8 cellular contexts compared by ENCODE assay signal in genomic region chr21:31335957-31336738, GRCh38. TPM values are rescaled to one million over a fixed set of nuclear protein-coding genes. Genes with fewer than 3 reads are reported as not detected.
DNase-seq lines count a peak whose midpoint lies in the region; ATAC-seq and TF ChIP-seq lines count a peak whose summit lies in the region.

No MANE protein-coding gene starts in this region.

- DNase-seq in activated T-cell treated with anti-CD3 and anti-CD28 coated beads for 24 hours (ENCODE audit: low read depth) (peak; percentile 36), SJSA1 (ENCODE audit: low read depth in 1 of 2, low spot score in 2 of 2) (peak; percentile 77 to 78), fibroblast of pulmonary artery (ENCODE audit: low read depth) (peak; percentile 84), NCI-H146 treated with DMSO at 0.1 percent for 48 hours (lab: John Stamatoyannopoulos, UW; ENCODE audit: unreplicated experiment) (no peak), HT-29 (ENCODE audit: low spot score) (no peak), NCI-H82 (lab: John Stamatoyannopoulos, UW) (no peak)
- DNase-seq in activated T-cell treated with anti-CD3 and anti-CD28 coated beads, Interleukin-2, amount 50 U/mL, for 1 hour, result no peak
- no peak for DNase-seq in stimulated activated effector memory CD8-positive, alpha-beta T cell treated with anti-CD3 and anti-CD28 coated beads, Interleukin-12 subunit alpha, Interleukin-12 subunit beta, amount 100 ng/mL, for 72 hours (ENCODE audit: low spot score in 2 of 2)

- H3K4me1 Mint-ChIP-seq in stimulated activated effector memory CD8-positive, alpha-beta T cell treated with anti-CD3 and anti-CD28 coated beads, Interleukin-12 subunit alpha, Interleukin-12 subunit beta, amount 100 ng/mL, for 72 hours, result peaks cover 46% of the 10 kb centered on the region

- no peak overlapping the region for H3K4me3 ChIP-seq in SJSA1
- H3K4me3 ChIP-seq in fibroblast of pulmonary artery (replicated peaks; ENCODE audit: low read depth, low read length), result no peak overlapping the region

- TF ChIP-seq CTCF in fibroblast of pulmonary artery (IDR thresholded peaks at IDR 0.05; ENCODE audit: low read length, missing control alignments), result no peak

- H3K27ac ChIP-seq in SJSA1, result no peak overlapping the region

- no peaks in the 10 kb centered on the region for H3K36me3 ChIP-seq in SJSA1

- no peaks in the 10 kb centered on the region for H3K9me3 ChIP-seq in SJSA1 (replicated peaks)

- H3K27ac Mint-ChIP-seq in stimulated activated effector memory CD8-positive, alpha-beta T cell treated with anti-CD3 and anti-CD28 coated beads, Interleukin-12 subunit alpha, Interleukin-12 subunit beta, amount 100 ng/mL, for 72 hours, result no peak overlapping the region

- H3K27me3 ChIP-seq in SJSA1 (replicated peaks), result no peaks in the 10 kb centered on the region

- ATAC-seq in stimulated activated effector memory CD8-positive, alpha-beta T cell treated with anti-CD3 and anti-CD28 coated beads, Interleukin-12 subunit alpha, Interleukin-12 subunit beta, amount 100 ng/mL, for 72 hours, result peak; percentile 89

- H3K36me3 Mint-ChIP-seq in stimulated activated effector memory CD8-positive, alpha-beta T cell treated with anti-CD3 and anti-CD28 coated beads, Interleukin-12 subunit alpha, Interleukin-12 subunit beta, amount 100 ng/mL, for 72 hours, result peaks cover 14% of the 10 kb centered on the region

- H3K4me1 ChIP-seq in SJSA1 (replicated peaks), result peaks cover 32% of the 10 kb centered on the region

- peak overlapping the region; percentile 19 for H3K4me3 Mint-ChIP-seq in stimulated activated effector memory CD8-positive, alpha-beta T cell treated with anti-CD3 and anti-CD28 coated beads, Interleukin-12 subunit alpha, Interleukin-12 subunit beta, amount 100 ng/mL, for 72 hours

- H3K9me3 Mint-ChIP-seq in stimulated activated effector memory CD8-positive, alpha-beta T cell treated with anti-CD3 and anti-CD28 coated beads, Interleukin-12 subunit alpha, Interleukin-12 subunit beta, amount 100 ng/mL, for 72 hours, result no peaks in the 10 kb centered on the region

RNA-seq across cellular contexts. Expression of gene TIAM1, which starts 7.9 kb away (rescaled TPM):
- total RNA-seq in SJSA1 (2014; rRNA removed; shearing (Covaris generic)), result 7.8 and 8.3 TPM in 2 replicates
- not detected in 2 replicates for total RNA-seq in HT-29 (2014; rRNA removed; shearing (Covaris generic))

Comparison
In these comparisons a context has a peak if more than half of its experiments do, and no peak if none do; other contexts are left out.
1. DNase-seq: peak in activated T-cell treated with anti-CD3 and anti-CD28 coated beads for 24 hours (single experiment), SJSA1 (2 of 2) and fibroblast of pulmonary artery (single experiment); none in activated T-cell treated with anti-CD3 and anti-CD28 coated beads, Interleukin-2, amount 50 U/mL, for 1 hour (single experiment), stimulated activated effector memory CD8-positive, alpha-beta T cell treated with anti-CD3 and anti-CD28 coated beads, Interleukin-12 subunit alpha, Interleukin-12 subunit beta, amount 100 ng/mL, for 72 hours (0 of 2), NCI-H146 treated with DMSO at 0.1 percent for 48 hours (single experiment), HT-29 (single experiment) and NCI-H82 (single experiment).